1 cellular context compared by ENCODE assay signal in genomic region chr13:46126552-46127171, GRCh38.
A peak's percentile ranks its signal among the peaks of the same experiment; 100 is the strongest.
TF ChIP-seq lines count a peak whose summit lies in the region.

No MANE protein-coding gene starts in this region.

TF ChIP-seq in GM12878, 131 proteins besides CTCF, POLR2A, EP300 and RAD21 (continued from another document):
- TF ChIP-seq ZBTB40 (IDR thresholded peaks at IDR 0.05; ENCODE audit: borderline replicate concordance): no peak
- no peak for TF ChIP-seq MEF2A (IDR thresholded peaks at IDR 0.05; ENCODE audit: insufficient read depth, low read depth, low read length)
- peak; percentile 12; the same call in 1 of the 2 replicates for TF ChIP-seq ATF2 (IDR thresholded peaks at IDR 0.05; ENCODE audit: low read length)
- peak; percentile 4 for TF ChIP-seq SIX5 (IDR thresholded peaks at IDR 0.05; ENCODE audit: low read depth, low read length, severe bottlenecking)
- TF ChIP-seq BHLHE40 (IDR thresholded peaks at IDR 0.05; ENCODE audit: borderline replicate concordance in 1 of 2, low read depth in 2 of 2, low read length in 1 of 2): no peak
- TF ChIP-seq CHD2 (IDR thresholded peaks at IDR 0.05; ENCODE audit: borderline replicate concordance, low read depth, low read length): no peak
